ENCODE assay signal across 29 cellular contexts in the genomic region with DNA sequence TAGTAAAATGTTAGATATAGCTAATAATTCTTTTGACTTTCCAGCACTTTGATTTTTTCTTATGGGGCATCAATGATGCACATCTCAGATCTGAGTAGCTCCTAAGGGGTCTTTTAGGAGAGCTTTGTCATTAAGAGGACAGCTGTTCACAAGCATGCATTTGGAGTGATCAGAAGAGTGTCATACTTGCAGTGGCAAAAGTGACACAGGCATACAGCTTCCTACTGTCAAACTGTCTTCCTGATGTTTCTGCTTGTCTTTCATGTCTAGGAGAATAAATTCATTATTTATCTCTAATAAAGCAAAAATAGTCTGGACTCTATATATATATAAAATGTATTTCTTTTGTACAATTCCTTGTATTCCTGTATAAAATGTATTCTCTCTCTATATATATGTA.
DNase-seq lines count a peak whose midpoint lies in the region; FAIRE-seq and TF ChIP-seq lines count a peak whose summit lies in the region.
"Had no signal": no experiment of that assay in that cellular context is flagged by ENCODE, and none has a peak within 500 bp of the region (broad histone marks: within the 10 kb centered on the region; RNA-seq: fewer than 3 reads in every experiment).

No MANE protein-coding gene starts in this region.

- TF ChIP-seq CTCF in D721Med (IDR thresholded peaks at IDR 0.05; ENCODE audit: insufficient read depth, missing control alignments) (no peak), neural cell (IDR thresholded peaks at IDR 0.05; ENCODE audit: poor library complexity, severe bottlenecking) (no peak)

- no peaks in the 10 kb centered on the region for H3K79me2 ChIP-seq in neural cell (replicated peaks; ENCODE audit: insufficient read depth, low read length)

- H3K9ac ChIP-seq in neural cell (ENCODE audit: low read length): no peak overlapping the region
- H3K9ac ChIP-seq: BLaER1; BLaER1 treated with 17β-estradiol and CSF1 and Interleukin-3, amounts not matched to agents 10 nM and 100 nM had no signal

- H3K4me3 ChIP-seq in neural cell (ENCODE audit: low read length): peak overlapping the region; percentile 19
- H3K4me3 ChIP-seq: A549; BLaER1; BLaER1 treated with 17β-estradiol and CSF1 and Interleukin-3, amounts not matched to agents 10 nM and 100 nM had no signal

- H4K20me1 ChIP-seq in neural cell (ENCODE audit: insufficient read depth): no peaks in the 10 kb centered on the region
- H4K20me1 ChIP-seq: BLaER1; BLaER1 treated with 17β-estradiol and CSF1 and Interleukin-3, amounts not matched to agents 10 nM and 100 nM had no signal

- no peaks in the 10 kb centered on the region for H3K27me3 ChIP-seq in neural cell (ENCODE audit: insufficient read depth, low read depth, low read length)
- H3K27me3 ChIP-seq: BE2C; BLaER1; BLaER1 treated with 17β-estradiol and CSF1 and Interleukin-3, amounts not matched to agents 10 nM and 100 nM had no signal

- FAIRE-seq in D721Med (lab: Jason Lieb, UNC): peak; percentile 6
- FAIRE-seq: A549 had no signal

- H2AFZ ChIP-seq in neural cell (ENCODE audit: low read depth, low read length): no peak overlapping the region

- TF ChIP-seq RAD21 in neural cell (conservative IDR thresholded peaks at IDR 0.05): no peak

- no peaks in the 10 kb centered on the region for H3F3A ChIP-seq in neural cell (ENCODE audit: insufficient read depth, low read length, poor library complexity, severe bottlenecking)

- H3K4me2 ChIP-seq in neural cell (ENCODE audit: low read length): peak overlapping the region; percentile 13
- H3K4me2 ChIP-seq: A549; BLaER1; BLaER1 treated with 17β-estradiol and CSF1 and Interleukin-3, amounts not matched to agents 10 nM and 100 nM had no signal

- H3K27ac ChIP-seq in neural cell (ENCODE audit: low read length): peak overlapping the region; percentile 44
- H3K27ac ChIP-seq: 22Rv1; A549; BLaER1; BLaER1 treated with 17β-estradiol and CSF1 and Interleukin-3, amounts not matched to agents 10 nM and 100 nM; C4-2B had no signal

- peak; percentile 96 for TF ChIP-seq EP300 in neural cell (conservative IDR thresholded peaks at IDR 0.05; ENCODE audit: poor library complexity, severe bottlenecking)

- H3K36me3 ChIP-seq in neural cell (ENCODE audit: insufficient read depth, low read length): no peaks in the 10 kb centered on the region
- H3K36me3 ChIP-seq: BE2C; BLaER1; BLaER1 treated with 17β-estradiol and CSF1 and Interleukin-3, amounts not matched to agents 10 nM and 100 nM had no signal

- no peaks in the 10 kb centered on the region for H3K9me2 ChIP-seq in neural cell (ENCODE audit: insufficient read depth, low read length)

- DNase-seq in D721Med (ENCODE audit: insufficient read length, low spot score) (no peak), superior temporal gyrus (ENCODE audit: extremely low spot score) (no peak)
- DNase-seq in stimulated activated naive CD4-positive, alpha-beta T cell treated with Interleukin-2 at 50 U/mL for 16 hours (lab: John Stamatoyannopoulos, UW): no peak
- DNase-seq: 8988T; ACHN; AML-193; BE2C; C1 segment of cervical spinal cord; Caco-2; Calu3; CD4-positive, alpha-beta memory T cell; CD4-positive, alpha-beta T cell; CD4-positive, CD25-positive, alpha-beta regulatory T cell; CD8-positive, alpha-beta memory T cell; CD8-positive, alpha-beta T cell; COR-L47; DMS 273 treated with DMSO at 0.1 percent for 48 hours; DMS153; DMS53; DMS79; DMS79 treated with DMSO at 0.1 percent for 48 hours; DND-41; EL had no signal

- H3K9me3 ChIP-seq in neural cell (ENCODE audit: low read length): no peaks in the 10 kb centered on the region
- H3K9me3 ChIP-seq: A549; BE2C; BLaER1; BLaER1 treated with 17β-estradiol and CSF1 and Interleukin-3, amounts not matched to agents 10 nM and 100 nM; Caco-2 had no signal

TF ChIP-seq in neural cell, 6 proteins besides CTCF, POLR2A, EP300 and RAD21:
- TF ChIP-seq POLR2AphosphoS5 (IDR thresholded peaks at IDR 0.05): peak; percentile 74
- no peak for TF ChIP-seq MXI1 (conservative IDR thresholded peaks at IDR 0.05; ENCODE audit: poor library complexity, severe bottlenecking)
- TF ChIP-seq EZH2 (IDR thresholded peaks at IDR 0.05; ENCODE audit: borderline replicate concordance, insufficient read depth, low read length, poor library complexity, severe bottlenecking): no peak
- no peak for TF ChIP-seq TAF1 (IDR thresholded peaks at IDR 0.05; ENCODE audit: low read depth)
